ENCODE assay signal across 1 cellular context in genomic region chr11:21514298-21514697, GRCh38.
A peak's percentile ranks its signal among the peaks of the same experiment; 100 is the strongest.
TF ChIP-seq lines count a peak whose summit lies in the region.

No MANE protein-coding gene starts in this region.

TF ChIP-seq in H1, 55 proteins besides CTCF, POLR2A, EP300 and RAD21 (continued from another document):
- TF ChIP-seq HDAC2 (IDR thresholded peaks at IDR 0.05; ENCODE audit: borderline replicate concordance in 1 of 2, low read depth in 2 of 2, low read length in 2 of 2), result no peak
- peak; percentile 43; the same call in 1 of the 2 replicates for TF ChIP-seq MAX (IDR thresholded peaks at IDR 0.05)
- TF ChIP-seq ATF2 (IDR thresholded peaks at IDR 0.05; ENCODE audit: low read length), result no peak
